8 cellular contexts compared by ENCODE assay signal in genomic region chr1:16351994-16352841, GRCh38. TPM values are rescaled to one million over a fixed set of nuclear protein-coding genes. Genes with fewer than 3 reads are reported as not detected.
DNase-seq lines count a peak whose midpoint lies in the region; ATAC-seq and TF ChIP-seq lines count a peak whose summit lies in the region.

FBXO42 (minus strand) TSS chr1:16352480; CDS start chr1:16315418, 37,062 bp downstream.

- H3K4me3 Mint-ChIP-seq in activated CD4-positive, alpha-beta T cell treated with anti-CD3 and anti-CD28 coated beads, Interleukin-2, amount 10 ng/mL, durations not matched to agents 7 days and 5 days = peak within 1 kb of the TSS; percentile 88

- DNase-seq in NCI-H69 (lab: John Stamatoyannopoulos, UW) (peak; percentile 89), dedifferentiated amniotic fluid mesenchymal stem cell (ENCODE audit: extremely low spot score) (peak; percentile 88), left lung (peak; percentile 91 to 98)
- DNase-seq in activated CD4-positive, alpha-beta T cell treated with anti-CD3 and anti-CD28 coated beads, Interleukin-2, amount 10 ng/mL, durations not matched to agents 7 days and 5 days = peak; percentile 91
- DNase-seq in stimulated activated CD4-positive, alpha-beta T cell treated with anti-CD3 and anti-CD28 coated beads, Interleukin-2, amount 100 ng/mL, for 48 hours = peak; percentile 89

- H3K36me3 ChIP-seq in left lung = no peaks in the 10 kb centered on the region

- peak within 1 kb of the TSS; percentile 83 to 98 for H3K4me3 ChIP-seq in left lung

- ATAC-seq in GM19372 (IDR thresholded peaks at IDR 0.05; ENCODE audit: low read depth, unreplicated experiment) (peak; percentile 87), HG03521 (IDR thresholded peaks at IDR 0.05; ENCODE audit: unreplicated experiment) (peak; percentile 94), left lung (peak; percentile 98)

- H3K4me1 ChIP-seq in left lung = peaks cover 0 to 46% of the 10 kb centered on the region in 2 donors

- CTCF ChIA-PET in activated CD4-positive, alpha-beta T cell treated with anti-CD3 and anti-CD28 coated beads, Interleukin-2, amount 10 ng/mL, durations not matched to agents 7 days and 5 days (lab: Charles Lee) = interaction anchor here (0.7 to 2.0 kb wide), 7 partner anchors 8 to 534 kb away, joined by 3 to 16 read pairs (median 4); no protein-coding TSS in a partner anchor

- no peaks in the 10 kb centered on the region for H3K9me3 ChIP-seq in left lung

- TF ChIP-seq CTCF in C4-2B (conservative IDR thresholded peaks at IDR 0.05) (peak; percentile 42), left lung (IDR thresholded peaks at IDR 0.05) (peak; percentile 15 to 53)

- H3K4me1 Mint-ChIP-seq in activated CD4-positive, alpha-beta T cell treated with anti-CD3 and anti-CD28 coated beads, Interleukin-2, amount 10 ng/mL, durations not matched to agents 7 days and 5 days = peaks cover 28% of the 10 kb centered on the region

- peaks cover 4% of the 10 kb centered on the region for H3K36me3 Mint-ChIP-seq in activated CD4-positive, alpha-beta T cell treated with anti-CD3 and anti-CD28 coated beads, Interleukin-2, amount 10 ng/mL, durations not matched to agents 7 days and 5 days (ENCODE audit: low read depth)

- H3K27ac Mint-ChIP-seq in activated CD4-positive, alpha-beta T cell treated with anti-CD3 and anti-CD28 coated beads, Interleukin-2, amount 10 ng/mL, durations not matched to agents 7 days and 5 days = peak within 1 kb of the TSS; percentile 95

- H3K27me3 Mint-ChIP-seq in activated CD4-positive, alpha-beta T cell treated with anti-CD3 and anti-CD28 coated beads, Interleukin-2, amount 10 ng/mL, durations not matched to agents 7 days and 5 days = no peaks in the 10 kb centered on the region

- POLR2A ChIA-PET in activated CD4-positive, alpha-beta T cell treated with anti-CD3 and anti-CD28 coated beads, Interleukin-2, amount 10 ng/mL, durations not matched to agents 7 days and 5 days (lab: Charles Lee) = interaction anchor here (0.6 kb wide), 3 partner anchors 37 to 74 kb away, joined by 3 to 12 read pairs (median 7); no protein-coding TSS in a partner anchor

- H3K27ac ChIP-seq in C4-2B = peak within 1 kb of the TSS; percentile 99
- H3K27ac ChIP-seq in left lung = peak within 1 kb of the TSS; percentile 89 to 90

- H3K27me3 ChIP-seq in left lung = no peaks in the 10 kb centered on the region

- intact Hi-C loops in left lung (cut with DNase I) = no loop called here

- no peaks in the 10 kb centered on the region for H3K9me3 Mint-ChIP-seq in activated CD4-positive, alpha-beta T cell treated with anti-CD3 and anti-CD28 coated beads, Interleukin-2, amount 10 ng/mL, durations not matched to agents 7 days and 5 days

RNA-seq across cellular contexts. Expression of gene FBXO42, which starts in this region (rescaled TPM):
- total RNA-seq in activated CD4-positive, alpha-beta T cell treated with anti-CD3 and anti-CD28 coated beads, Interleukin-2, amount 10 ng/mL, durations not matched to agents 7 days and 5 days = 10 to 100 TPM; 15.5 to 19.3 TPM
- 10 to 100 TPM; 18.8 to 19.5 TPM for total RNA-seq in left lung

Comparison
In these comparisons a context has a peak if more than half of its experiments do, and no peak if none do; other contexts are left out.
1. Peak in every context shown above with its lines: DNase-seq, ATAC-seq, H3K4me3 ChIP-seq and H3K27ac ChIP-seq.